In the genomic region with DNA sequence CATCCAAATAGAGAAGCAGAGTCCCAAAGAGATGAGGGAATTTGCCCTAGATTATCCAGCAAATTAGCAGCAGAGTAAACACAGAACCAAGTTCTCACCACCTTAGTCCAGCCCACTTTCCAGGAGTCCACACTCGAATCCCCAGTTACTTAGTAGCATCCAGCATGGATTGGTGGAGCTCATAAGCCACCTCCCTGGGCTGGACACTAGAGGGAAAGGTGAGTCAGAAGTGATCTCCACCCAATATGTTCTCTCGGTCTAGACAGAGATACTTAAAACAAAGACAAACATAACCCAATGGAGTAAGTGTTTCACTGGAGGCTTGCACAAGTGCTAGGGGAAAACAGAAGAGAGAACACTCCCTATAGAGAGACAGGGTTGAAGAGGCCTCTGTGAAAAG, we compare ENCODE assay signal across 27 cellular contexts.
DNase-seq lines count a peak whose midpoint lies in the region; ATAC-seq, FAIRE-seq and TF ChIP-seq lines count a peak whose summit lies in the region.
"Had no signal": no experiment of that assay in that cellular context is flagged by ENCODE, and none has a peak within 500 bp of the region (broad histone marks: within the 10 kb centered on the region; RNA-seq: fewer than 3 reads in every experiment).

No MANE protein-coding gene starts in this region.

- no peak for TF ChIP-seq CTCF in MCF 10A (IDR thresholded peaks at IDR 0.05; ENCODE audit: unreplicated experiment)
- no peak for TF ChIP-seq CTCF in breast epithelium (IDR thresholded peaks at IDR 0.05)
- peak in 1 of 2 donors; percentile 33 for TF ChIP-seq CTCF in mammary epithelial cell (conservative IDR thresholded peaks at IDR 0.05 in 1 of 2, IDR thresholded peaks at IDR 0.05 in 1 of 2; ENCODE audit: extremely low read depth in 1 of 2, insufficient read depth in 1 of 2, low read depth in 1 of 2, low read length in 2 of 2)
- peak; percentile 3 to 16 (median 11) for TF ChIP-seq CTCF in keratinocyte (optimal IDR thresholded peaks at IDR 0.05 in 1 of 3, IDR thresholded peaks at IDR 0.05 in 1 of 3, conservative IDR thresholded peaks at IDR 0.05 in 1 of 3; ENCODE audit: extremely low read depth in 1 of 3, insufficient read depth in 2 of 3, low read length in 3 of 3)
- TF ChIP-seq CTCF in upper lobe of left lung (IDR thresholded peaks at IDR 0.05): peak in 1 of 6 experiments; percentile 15

- H3K4me1 ChIP-seq in breast epithelium: no peaks in the 10 kb centered on the region
- H3K4me1 ChIP-seq in mammary epithelial cell (ENCODE audit: insufficient read depth, low read length): peaks cover 9% of the 10 kb centered on the region
- peaks cover 16% of the 10 kb centered on the region for H3K4me1 ChIP-seq in keratinocyte (ENCODE audit: control insufficient read depth, extremely low read depth, insufficient read depth, low read length)
- peaks cover 0 to 10% (median 0%) of the 10 kb centered on the region in 4 donors for H3K4me1 ChIP-seq in upper lobe of left lung
- H3K4me1 ChIP-seq: Caco-2, colonic mucosa, uterus had no signal

- no peaks in the 10 kb centered on the region for H3K27me3 ChIP-seq in breast epithelium
- no peaks in the 10 kb centered on the region for H3K27me3 ChIP-seq in mammary epithelial cell (ENCODE audit: insufficient read depth, low read length)
- H3K27me3 ChIP-seq in keratinocyte (ENCODE audit: control insufficient read depth, extremely low read depth, insufficient read depth, low read length): no peaks in the 10 kb centered on the region
- H3K27me3 ChIP-seq in upper lobe of left lung: no peaks in the 10 kb centered on the region
- H3K27me3 ChIP-seq: colonic mucosa, uterus had no signal

- H3K4me1 Mint-ChIP-seq in MCF 10A (ENCODE audit: insufficient read depth, unreplicated experiment): peaks cover 13% of the 10 kb centered on the region
- H3K4me1 Mint-ChIP-seq: CD14-positive monocyte; stimulated activated memory B cell treated with anti-CD40 and anti-IgM and Interleukin-4, amounts not matched to agents 10 μg/mL and 1 μg/mL and 100 μg/mL, for 72 hours had no signal

- H3K9ac ChIP-seq in mammary epithelial cell (ENCODE audit: insufficient read depth, low read length) (no peak overlapping the region), keratinocyte (ENCODE audit: control insufficient read depth, extremely low read depth, insufficient read depth, low read length) (no peak overlapping the region)

- no peaks in the 10 kb centered on the region for H3K9me3 ChIP-seq in breast epithelium
- no peaks in the 10 kb centered on the region for H3K9me3 ChIP-seq in mammary epithelial cell (replicated peaks; ENCODE audit: insufficient read depth, low read length)
- H3K9me3 ChIP-seq in keratinocyte (ENCODE audit: control insufficient read depth, low read depth, low read length): no peaks in the 10 kb centered on the region
- no peaks in the 10 kb centered on the region for H3K9me3 ChIP-seq in upper lobe of left lung
- H3K9me3 ChIP-seq: Caco-2, colonic mucosa, uterus had no signal

- no peak overlapping the region for H3K27ac Mint-ChIP-seq in MCF 10A (ENCODE audit: low read depth, unreplicated experiment)
- H3K27ac Mint-ChIP-seq: activated naive CD4-positive, alpha-beta T cell treated with anti-CD3 and anti-CD28 coated beads, Interleukin-2, amount 50 U/mL, for 72 hours; CD14-positive monocyte; HFFc6; stimulated activated memory B cell treated with anti-CD40 and anti-IgM and Interleukin-4, amounts not matched to agents 10 μg/mL and 1 μg/mL and 100 μg/mL, for 72 hours had no signal

- no peak overlapping the region for H3K4me3 Mint-ChIP-seq in MCF 10A (ENCODE audit: unreplicated experiment)
- H3K4me3 Mint-ChIP-seq: CD14-positive monocyte; HFFc6; stimulated activated memory B cell treated with anti-CD40 and anti-IgM and Interleukin-4, amounts not matched to agents 10 μg/mL and 1 μg/mL and 100 μg/mL, for 72 hours had no signal

- H3K36me3 ChIP-seq in breast epithelium: no peaks in the 10 kb centered on the region
- no peaks in the 10 kb centered on the region for H3K36me3 ChIP-seq in mammary epithelial cell (ENCODE audit: insufficient read depth, low read length)
- H3K36me3 ChIP-seq in keratinocyte (ENCODE audit: control insufficient read depth in 2 of 2, extremely low read depth in 1 of 2, insufficient read depth in 2 of 2, low read length in 2 of 2): no peaks in the 10 kb centered on the region
- no peaks in the 10 kb centered on the region for H3K36me3 ChIP-seq in upper lobe of left lung
- H3K36me3 ChIP-seq: colonic mucosa, uterus had no signal

- in situ Hi-C loops in mammary epithelial cell (cut with MboI; ENCODE audit: low sequenced_read_pairs in 2 of 2): no loop called here

- H2AFZ ChIP-seq in mammary epithelial cell (ENCODE audit: low read depth, low read length) (peak overlapping the region; percentile 3), keratinocyte (ENCODE audit: control insufficient read depth, low read length) (no peak overlapping the region)
- H2AFZ ChIP-seq: PC-9 had no signal

- no peaks in the 10 kb centered on the region for H3K9me3 Mint-ChIP-seq in MCF 10A (ENCODE audit: unreplicated experiment)
- H3K9me3 Mint-ChIP-seq: activated naive CD4-positive, alpha-beta T cell treated with anti-CD3 and anti-CD28 coated beads, Interleukin-2, amount 50 U/mL, for 72 hours; HFFc6; stimulated activated memory B cell treated with anti-CD40 and anti-IgM and Interleukin-4, amounts not matched to agents 10 μg/mL and 1 μg/mL and 100 μg/mL, for 72 hours had no signal

- TF ChIP-seq POLR2A in breast epithelium (IDR thresholded peaks at IDR 0.05) (no peak), upper lobe of left lung (IDR thresholded peaks at IDR 0.05) (no peak)

- no peak for TF ChIP-seq EP300 in upper lobe of left lung (IDR thresholded peaks at IDR 0.05)

- no peaks in the 10 kb centered on the region for H3K27me3 Mint-ChIP-seq in MCF 10A (ENCODE audit: insufficient read depth, unreplicated experiment)
- H3K27me3 Mint-ChIP-seq: stimulated activated memory B cell treated with anti-CD40 and anti-IgM and Interleukin-4, amounts not matched to agents 10 μg/mL and 1 μg/mL and 100 μg/mL, for 72 hours had no signal

- H3K27ac ChIP-seq in breast epithelium (no peak overlapping the region), mammary epithelial cell (ENCODE audit: insufficient read depth, low read depth, low read length) (no peak overlapping the region), keratinocyte (ENCODE audit: control insufficient read depth, insufficient read depth, low read length) (no peak overlapping the region), upper lobe of left lung (no peak overlapping the region)
- H3K27ac ChIP-seq: colonic mucosa, PC-9, uterus, VCaP had no signal

- dilution Hi-C loops in mammary epithelial cell (cut with HindIII; ENCODE audit: low sequenced_read_pairs): no loop called here
- dilution Hi-C loops in keratinocyte (cut with MboI; ENCODE audit: extremely low pct_ligation_motif_present, low sequenced_read_pairs): no loop called here

- POLR2A ChIA-PET in MCF 10A (lab: Yijun Ruan, JAX): interaction anchor here (0.6 to 1.0 kb wide), 2 partner anchors 18 to 31 kb away, joined by 3 to 4 read pairs; no protein-coding TSS in a partner anchor

- ATAC-seq in upper lobe of left lung (ENCODE audit: low FRiP score in 2 of 2) (peak; percentile 51 to 78), HG03139 (IDR thresholded peaks at IDR 0.05; ENCODE audit: unreplicated experiment) (no peak), GM19463 (IDR thresholded peaks at IDR 0.05; ENCODE audit: unreplicated experiment) (no peak)
- ATAC-seq: activated naive CD4-positive, alpha-beta T cell treated with anti-CD3 and anti-CD28 coated beads, Interleukin-2, amount 50 U/mL, for 72 hours; stimulated activated memory B cell treated with anti-CD40 and anti-IgM and Interleukin-4, amounts not matched to agents 10 μg/mL and 1 μg/mL and 100 μg/mL, for 72 hours had no signal

- H4K20me1 ChIP-seq in mammary epithelial cell (ENCODE audit: insufficient read depth, low read length): no peaks in the 10 kb centered on the region
- no peaks in the 10 kb centered on the region for H4K20me1 ChIP-seq in keratinocyte (ENCODE audit: control insufficient read depth, extremely low read depth, insufficient read depth, low read length)

- DNase-seq in MCF 10A (ENCODE audit: unreplicated experiment) (peak; percentile 43), breast epithelium (ENCODE audit: low spot score in 2 of 2) (no peak), mammary epithelial cell (peak; percentile 79), keratinocyte (ENCODE audit: low read depth, low spot score) (no peak), upper lobe of left lung (peak in 1 of 2 donors; percentile 63), DMS79 (lab: John Stamatoyannopoulos, UW) (no peak)
- DNase-seq: 8988T; activated CD4-positive, alpha-beta T cell treated with anti-CD3 and anti-CD28 coated beads for 4 hours; Caco-2; colonic mucosa; effector CD4-positive, alpha-beta T cell; GOT3; head of caudate nucleus; HFFc6; islet precursor cell; NCI-H1417 treated with DMSO at 0.1 percent for 48 hours; NCI-H2081; NCI-H526; PC-9; SHP77; uterus had no signal

- BruUV-seq in MCF 10A (replicated peaks; lab: Mats Ljungman, UMichigan): no TSS peak
- BruUV-seq in mammary epithelial cell (replicated peaks; lab: Mats Ljungman, UMichigan): no TSS peak

- H3K79me2 ChIP-seq in mammary epithelial cell (ENCODE audit: insufficient read depth, low read length): no peaks in the 10 kb centered on the region
- no peaks in the 10 kb centered on the region for H3K79me2 ChIP-seq in keratinocyte (ENCODE audit: control insufficient read depth, insufficient read depth, low read length)

- 73% methylated on average over 2 of the region's 2 CpGs for WGBS in mammary epithelial cell (ENCODE audit: low coverage, missing lambda C conversion rate)
- WGBS in upper lobe of left lung, 2 donors: 47 to 64% methylated on average over 2 of the region's 2 CpGs

- H3K4me3 ChIP-seq in breast epithelium (no peak overlapping the region), mammary epithelial cell (replicated peaks in 1 of 3; ENCODE audit: insufficient read depth in 1 of 3, low read depth in 2 of 3, low read length in 3 of 3) (no peak overlapping the region), keratinocyte (ENCODE audit: control insufficient read depth in 2 of 3, extremely low read depth in 1 of 3, insufficient read depth in 2 of 3, low read depth in 1 of 3, low read length in 3 of 3) (no peak overlapping the region), upper lobe of left lung (no peak overlapping the region)
- H3K4me3 ChIP-seq: colonic mucosa, PC-9, uterus had no signal

- no peaks in the 10 kb centered on the region for H3K9me1 ChIP-seq in keratinocyte (ENCODE audit: control insufficient read depth, extremely low read depth, insufficient read depth, low read length)

- intact Hi-C loops in MCF 10A (cut with micrococcal nuclease) (no loop called here), breast epithelium (cut with DNase I; ENCODE audit: low total_unique reads) (no loop called here), mammary epithelial cell (cut with micrococcal nuclease) (no loop called here)

- CTCF ChIA-PET in MCF 10A (lab: Yijun Ruan, JAX) (interaction anchor here (1.2 to 1.7 kb wide), 2 partner anchors 11 to 346 kb away, joined by 4 to 7 read pairs; no protein-coding TSS in a partner anchor), mammary epithelial cell (lab: Charles Lee; ENCODE audit: low non-redundant PET) (interaction anchor here (0.9 kb wide), 1 partner anchor 159 kb away, joined by 7 read pairs; no protein-coding TSS in a partner anchor)

- H3K36me3 Mint-ChIP-seq in MCF 10A (ENCODE audit: insufficient read depth, unreplicated experiment): no peaks in the 10 kb centered on the region
- H3K36me3 Mint-ChIP-seq: activated naive CD4-positive, alpha-beta T cell treated with anti-CD3 and anti-CD28 coated beads, Interleukin-2, amount 50 U/mL, for 72 hours; CD14-positive monocyte; stimulated activated memory B cell treated with anti-CD40 and anti-IgM and Interleukin-4, amounts not matched to agents 10 μg/mL and 1 μg/mL and 100 μg/mL, for 72 hours had no signal

- peak; percentile 26 for FAIRE-seq in keratinocyte (lab: Jason Lieb, UNC)

- H3K4me2 ChIP-seq in mammary epithelial cell (ENCODE audit: insufficient read depth, low read depth, low read length): no peak overlapping the region
- H3K4me2 ChIP-seq in keratinocyte (ENCODE audit: control insufficient read depth, extremely low read depth, insufficient read depth, low read depth, low read length): no peak overlapping the region
- H3K4me2 ChIP-seq: PC-9 had no signal

Comparison
In these comparisons a context has a peak if more than half of its experiments do, and no peak if none do; other contexts are left out.
1. DNase-seq: peak in MCF 10A (single experiment) and mammary epithelial cell (single experiment); none in breast epithelium (0 of 2), keratinocyte (single experiment) and DMS79 (single experiment).
2. CTCF ChIP-seq: peak in keratinocyte (3 of 3); none in MCF 10A (single experiment) and breast epithelium (0 of 3).
3. ATAC-seq: peak in upper lobe of left lung (2 of 2); none in HG03139 (single experiment) and GM19463 (single experiment).